In the genomic region with DNA sequence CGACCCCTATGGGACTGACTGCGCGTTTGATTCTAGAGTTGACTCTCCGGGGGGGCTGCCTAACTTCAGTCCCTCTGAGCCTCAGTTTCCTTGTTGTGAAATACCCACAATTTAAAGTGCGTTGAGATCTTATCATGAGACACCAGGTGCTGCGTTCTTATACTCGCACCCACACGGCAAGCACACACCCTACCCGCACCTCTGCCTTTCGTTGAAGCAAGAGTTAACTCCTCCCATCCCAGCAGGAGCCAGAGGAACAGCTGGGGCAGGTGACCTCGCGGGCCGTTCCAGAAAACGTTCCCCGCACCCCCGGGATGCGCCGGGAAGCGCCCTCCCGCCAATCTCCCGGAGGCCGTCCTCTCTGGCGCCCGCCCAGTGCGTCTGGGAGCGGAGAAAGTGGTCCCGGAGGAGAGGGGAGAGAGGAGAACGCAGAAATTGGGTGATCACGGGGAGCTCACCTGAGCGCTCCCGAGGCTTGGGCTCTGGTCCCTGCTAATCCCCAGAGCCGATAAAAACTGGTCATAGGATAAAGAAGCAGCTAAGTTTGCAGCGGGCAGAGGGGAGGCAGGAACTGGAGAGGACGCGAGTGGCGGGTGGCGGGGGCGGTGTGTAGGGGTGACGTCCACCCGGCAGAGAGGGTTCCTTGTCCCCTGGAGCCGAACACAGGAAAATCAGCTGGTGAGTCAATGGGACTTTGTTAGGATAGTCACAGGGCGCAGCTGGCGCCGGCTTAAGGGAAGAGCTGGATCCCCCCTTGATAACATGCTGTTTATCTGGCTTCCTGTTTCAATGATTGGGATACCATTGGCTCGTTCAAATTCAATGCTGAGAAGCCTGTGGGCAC, we compare ENCODE assay signal across 9 cellular contexts. TPM values are rescaled to one million over a fixed set of nuclear protein-coding genes. Genes with fewer than 3 reads are reported as not detected.
A peak's percentile ranks its signal among the peaks of the same experiment; 100 is the strongest.
DNase-seq lines count a peak whose midpoint lies in the region; ATAC-seq and TF ChIP-seq lines count a peak whose summit lies in the region.
"Had no signal": no experiment of that assay in that cellular context is flagged by ENCODE, and none has a peak within 500 bp of the region (broad histone marks: within the 10 kb centered on the region; RNA-seq: fewer than 3 reads in every experiment).

No MANE protein-coding gene starts in this region.

- H3K4me3 ChIP-seq in WERI-Rb-1 (ENCODE audit: low read depth, low read length) = peak overlapping the region; percentile 45

- peak overlapping the region; percentile 40 for H3K4me3 Mint-ChIP-seq in natural killer cell

- no peaks in the 10 kb centered on the region for H3K9me3 Mint-ChIP-seq in natural killer cell

- no peaks in the 10 kb centered on the region for H3K36me3 ChIP-seq in WERI-Rb-1

- no peaks in the 10 kb centered on the region for H3K36me3 Mint-ChIP-seq in natural killer cell

- H3K27ac ChIP-seq in WERI-Rb-1 = peak overlapping the region; percentile 52
- no peak overlapping the region for H3K27ac ChIP-seq in foreskin keratinocyte
- H3K27ac ChIP-seq: KMS-11 had no signal

- in situ Hi-C loops in Caki2 (cut with HindIII; ENCODE audit: low pct_unique_long_range_greater_than_20kb, low sequenced_read_pairs) = no loop called here

- peaks cover 6% of the 10 kb centered on the region for H3K4me1 ChIP-seq in foreskin keratinocyte

- ATAC-seq in foreskin keratinocyte (peak; percentile 33), natural killer cell (no peak), GM21619 (IDR thresholded peaks at IDR 0.05; ENCODE audit: unreplicated experiment) (no peak), HG03108 (IDR thresholded peaks at IDR 0.05; ENCODE audit: unreplicated experiment) (no peak)

- intact Hi-C loops in natural killer cell (cut with micrococcal nuclease) = no loop called here

- H3K4me1 Mint-ChIP-seq in natural killer cell = peaks cover 8 to 26% of the 10 kb centered on the region in 2 donors

- TF ChIP-seq CTCF in WERI-Rb-1 (IDR thresholded peaks at IDR 0.05; ENCODE audit: low read depth, low read length) = no peak
- TF ChIP-seq CTCF in foreskin keratinocyte (conservative IDR thresholded peaks at IDR 0.05) = no peak
- no peak for TF ChIP-seq CTCF in natural killer cell (IDR thresholded peaks at IDR 0.05)

- H3K27me3 Mint-ChIP-seq in natural killer cell (ENCODE audit: low read depth in 2 of 2) = peaks cover 65 to 85% of the 10 kb centered on the region in 2 donors

- peaks cover 5% of the 10 kb centered on the region for H3K9me3 ChIP-seq in WERI-Rb-1 (ENCODE audit: severe bottlenecking)

- no peak overlapping the region for H3K27ac Mint-ChIP-seq in natural killer cell

- peak; percentile 66 for DNase-seq in Caki2 (ENCODE audit: low read depth)
- peak; percentile 79 for DNase-seq in NCI-H1105 treated with DMSO at 0.1 percent for 48 hours (lab: John Stamatoyannopoulos, UW)
- peak; percentile 93 for DNase-seq in WERI-Rb-1
- no peak for DNase-seq in foreskin keratinocyte
- DNase-seq in natural killer cell = no peak
- DNase-seq in HuH-7 (ENCODE audit: low spot score) = no peak

- H3K27me3 ChIP-seq in WERI-Rb-1 (ENCODE audit: insufficient read depth, low read depth, severe bottlenecking) = no peaks in the 10 kb centered on the region
- H3K27me3 ChIP-seq in foreskin keratinocyte = peaks cover 45% of the 10 kb centered on the region

RNA-seq across cellular contexts. Expression of a gene that starts 0.9 kb away (rescaled TPM):
- total RNA-seq in Caki2 (2014; rRNA removed; shearing (Covaris generic); ENCODE audit: low replicate concordance) = 18.0 and 21.7 TPM in 2 replicates
- total RNA-seq in foreskin keratinocyte = 46.1 and 50.4 TPM in 2 replicates
- polyA plus RNA-seq in foreskin keratinocyte = 8.8 and 12.3 TPM in 2 replicates
- total RNA-seq in natural killer cell = 1 to 10 TPM; 2.5 to 3.9 (median 2.8) TPM

RNA-seq across cellular contexts. Expression of a gene that starts 32.9 kb away (rescaled TPM):
- total RNA-seq in Caki2 (2014; rRNA removed; shearing (Covaris generic); ENCODE audit: low replicate concordance) = 235 and 239 TPM in 2 replicates
- total RNA-seq in foreskin keratinocyte (176 and 188 TPM in 2 replicates), natural killer cell (10 to 100 TPM; 36.9 to 48.4 (median 44.1) TPM)
- polyA plus RNA-seq in foreskin keratinocyte = 193 and 199 TPM in 2 replicates

Comparison
In these comparisons a context has a peak if more than half of its experiments do, and no peak if none do; other contexts are left out.
1. DNase-seq: peak in Caki2 (single experiment), NCI-H1105 treated with DMSO at 0.1 percent for 48 hours (single experiment) and WERI-Rb-1 (single experiment); none in foreskin keratinocyte (0 of 2), natural killer cell (single experiment) and HuH-7 (single experiment).